Comparison of ENCODE assay signal across 16 cellular contexts in genomic region chr12:44117368-44117767, GRCh38.
DNase-seq lines count a peak whose midpoint lies in the region; TF ChIP-seq lines count a peak whose summit lies in the region.
"Had no signal": no experiment of that assay in that cellular context is flagged by ENCODE, and none has a peak within 500 bp of the region (broad histone marks: within the 10 kb centered on the region; RNA-seq: fewer than 3 reads in every experiment).

No MANE protein-coding gene starts in this region.

- no peak overlapping the region for H3K23ac ChIP-seq in trophoblast cell (ENCODE audit: low read length)

- H3K9ac ChIP-seq in trophoblast cell (ENCODE audit: low read length) (no peak overlapping the region), colonic mucosa (ENCODE audit: low read depth in 2 of 2, low read length in 2 of 2) (no peak overlapping the region)

- no peak overlapping the region for H2BK5ac ChIP-seq in trophoblast cell (ENCODE audit: low read depth, low read length, poor library complexity)

- H3K4me3 ChIP-seq in GM12865 (ENCODE audit: low read depth, low read length), result no peak overlapping the region
- H3K4me3 ChIP-seq in trophoblast cell (ENCODE audit: low read depth, low read length), result no peak overlapping the region
- H3K4me3 ChIP-seq in colonic mucosa, result no peak overlapping the region
- H3K4me3 ChIP-seq: SJSA1 had no signal

- no peak overlapping the region for H4K12ac ChIP-seq in trophoblast cell (ENCODE audit: low read depth, low read length)

- no peaks in the 10 kb centered on the region for H3K79me2 ChIP-seq in trophoblast cell (ENCODE audit: control insufficient read depth, insufficient read depth, low read length, poor library complexity)

- no peak overlapping the region for H4K8ac ChIP-seq in trophoblast cell (ENCODE audit: low read depth, low read length)

- no peak overlapping the region for H3K4me2 ChIP-seq in trophoblast cell (ENCODE audit: low read length)

- no peak overlapping the region for H2BK120ac ChIP-seq in trophoblast cell (ENCODE audit: insufficient read depth, low read length, poor library complexity)

- no peak overlapping the region for H3K18ac ChIP-seq in trophoblast cell (ENCODE audit: low read length)

- H2AFZ ChIP-seq in trophoblast cell (ENCODE audit: insufficient read depth, low read length, poor library complexity), result no peak overlapping the region

- no peak overlapping the region for H3K14ac ChIP-seq in trophoblast cell (ENCODE audit: low read length)

- H3K79me1 ChIP-seq in trophoblast cell (ENCODE audit: low read length), result no peaks in the 10 kb centered on the region

- DNase-seq in GM12865 (ENCODE audit: low read depth), result peak; percentile 14
- DNase-seq in LHCN-M2 (ENCODE audit: low read depth), result peak; percentile 4
- peak; percentile 2 for DNase-seq in non-pigmented ciliary epithelial cell (ENCODE audit: low read depth)
- DNase-seq in trophoblast cell, result no peak
- DNase-seq in NK-92 treated with Interleukin-12 subunit alpha and Interleukin-12 subunit beta, amount 100 ng/mL, for 24 hours (lab: John Stamatoyannopoulos, UW), result no peak
- no peak for DNase-seq in retina
- no peak for DNase-seq in colonic mucosa
- DNase-seq: CD8-positive, alpha-beta memory T cell; GF-D8; H7; NCI-H146; NCI-H2081 treated with DMSO at 0.1 percent for 48 hours; NCI-H526; OCI-M1 had no signal

- H3K27me3 ChIP-seq in trophoblast cell (ENCODE audit: insufficient read depth, low read length), result no peaks in the 10 kb centered on the region
- no peaks in the 10 kb centered on the region for H3K27me3 ChIP-seq in colonic mucosa
- H3K27me3 ChIP-seq: SJSA1 had no signal

- H3K4me1 ChIP-seq in trophoblast cell (ENCODE audit: control insufficient read depth in 1 of 2, insufficient read depth in 2 of 2, low read length in 2 of 2) (no peaks in the 10 kb centered on the region), colonic mucosa (no peaks in the 10 kb centered on the region)
- H3K4me1 ChIP-seq: SJSA1 had no signal

- no peaks in the 10 kb centered on the region for H3K36me3 ChIP-seq in trophoblast cell (ENCODE audit: control insufficient read depth in 1 of 2, insufficient read depth in 2 of 2, low read length in 2 of 2)
- no peaks in the 10 kb centered on the region for H3K36me3 ChIP-seq in colonic mucosa
- H3K36me3 ChIP-seq: SJSA1 had no signal

- no peaks in the 10 kb centered on the region for H3K9me3 ChIP-seq in trophoblast cell (ENCODE audit: insufficient read depth, low read depth, low read length)
- no peaks in the 10 kb centered on the region for H3K9me3 ChIP-seq in colonic mucosa

- no CpG with 5 or more reads among the region's 1 CpG for WGBS in trophoblast cell (ENCODE audit: extremely low coverage, insufficient coverage, insufficient read length)

- TF ChIP-seq CTCF in GM12865 (IDR thresholded peaks at IDR 0.05; ENCODE audit: insufficient read depth, low read depth, low read length, missing control alignments) (no peak), colonic mucosa (IDR thresholded peaks at IDR 0.05) (no peak)

- H2AK5ac ChIP-seq in trophoblast cell (ENCODE audit: low read length), result no peak overlapping the region

- no peak overlapping the region for H4K91ac ChIP-seq in trophoblast cell (ENCODE audit: low read depth, low read length)

- no peak overlapping the region for H2BK12ac ChIP-seq in trophoblast cell (ENCODE audit: low read length)

- peak overlapping the region; percentile 19 for H3K27ac ChIP-seq in cingulate gyrus (ENCODE audit: low read depth, low read length)
- H3K27ac ChIP-seq in trophoblast cell (ENCODE audit: low read depth, low read length), result no peak overlapping the region
- no peak overlapping the region for H3K27ac ChIP-seq in colonic mucosa
- H3K27ac ChIP-seq: SJSA1 had no signal

- intact Hi-C loops in colonic mucosa (cut with DNase I), result no loop called here

- H3K4ac ChIP-seq in trophoblast cell (ENCODE audit: low read depth, low read length), result no peak overlapping the region

Comparison
In these comparisons a context has a peak if more than half of its experiments do, and no peak if none do; other contexts are left out.
1. DNase-seq: peak in GM12865 (single experiment), LHCN-M2 (single experiment) and non-pigmented ciliary epithelial cell (single experiment); none in trophoblast cell (0 of 2), NK-92 treated with Interleukin-12 subunit alpha and Interleukin-12 subunit beta, amount 100 ng/mL, for 24 hours (single experiment), retina (single experiment) and colonic mucosa (single experiment).